Comparison of ENCODE assay signal across 1 cellular context in the genomic region with DNA sequence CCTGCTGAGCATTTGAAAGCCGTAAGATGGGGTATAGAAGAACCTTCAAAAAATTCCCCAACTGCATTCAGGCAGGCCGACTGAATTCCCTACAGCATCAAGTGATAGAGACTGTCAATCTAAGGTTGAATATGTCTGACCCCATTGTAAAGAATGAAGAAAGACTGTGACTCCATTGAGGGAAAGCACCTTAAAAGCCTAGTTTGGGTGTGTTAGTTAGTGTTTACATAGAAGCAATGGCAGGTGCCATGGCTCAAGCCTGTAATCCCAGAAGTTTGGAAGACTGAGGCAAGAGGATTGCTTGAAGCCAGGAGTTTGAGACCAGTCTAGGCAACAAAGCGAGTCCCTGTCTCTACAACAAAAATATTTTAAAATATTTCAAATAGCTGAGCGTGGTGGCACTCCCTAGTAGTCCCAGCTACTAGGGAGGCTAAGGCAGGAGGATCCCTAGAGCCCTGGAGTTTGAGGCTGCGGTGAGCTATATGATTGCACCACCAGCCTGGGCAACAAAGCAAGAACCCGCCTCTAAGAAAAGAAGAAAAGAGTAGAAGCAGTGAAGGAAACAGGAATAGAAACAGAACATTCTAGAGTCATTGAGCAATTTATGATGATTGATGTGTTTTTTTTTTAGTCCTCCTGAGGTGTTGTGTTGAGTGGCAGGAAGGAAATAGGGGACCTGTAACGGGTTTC.
TF ChIP-seq lines count a peak whose summit lies in the region.

No MANE protein-coding gene starts in this region.

TF ChIP-seq in IMR-90, 13 proteins besides CTCF, POLR2A, EP300 and RAD21:
- TF ChIP-seq MXI1 (IDR thresholded peaks at IDR 0.05; ENCODE audit: borderline replicate concordance, low read depth, low read length) (no peak), BHLHE40 (IDR thresholded peaks at IDR 0.05; ENCODE audit: low read depth, low read length) (no peak), FOS (IDR thresholded peaks at IDR 0.05; ENCODE audit: low read depth, low read length) (no peak), NFE2L2 (IDR thresholded peaks at IDR 0.05; ENCODE audit: low read depth, low read length) (no peak), RFX5 (IDR thresholded peaks at IDR 0.05; ENCODE audit: low read depth, low read length) (no peak)
TF ChIP-seq in IMR-90: peak in this region for 0.
